In genomic region chr12:106254724-106255123, GRCh38 we compare ENCODE assay signal across 1 cellular context.
TF ChIP-seq lines count a peak whose summit lies in the region.

No MANE protein-coding gene starts in this region.

TF ChIP-seq in WTC11, 78 proteins besides CTCF, POLR2A, EP300 and RAD21 (continued from another document):
- TF ChIP-seq NFATC4 (CRISPR knock-in tag; IDR thresholded peaks at IDR 0.05) (no peak), PRRX2 (CRISPR knock-in tag; IDR thresholded peaks at IDR 0.05) (no peak)
